Comparison of ENCODE assay signal across 9 cellular contexts in the genomic region with DNA sequence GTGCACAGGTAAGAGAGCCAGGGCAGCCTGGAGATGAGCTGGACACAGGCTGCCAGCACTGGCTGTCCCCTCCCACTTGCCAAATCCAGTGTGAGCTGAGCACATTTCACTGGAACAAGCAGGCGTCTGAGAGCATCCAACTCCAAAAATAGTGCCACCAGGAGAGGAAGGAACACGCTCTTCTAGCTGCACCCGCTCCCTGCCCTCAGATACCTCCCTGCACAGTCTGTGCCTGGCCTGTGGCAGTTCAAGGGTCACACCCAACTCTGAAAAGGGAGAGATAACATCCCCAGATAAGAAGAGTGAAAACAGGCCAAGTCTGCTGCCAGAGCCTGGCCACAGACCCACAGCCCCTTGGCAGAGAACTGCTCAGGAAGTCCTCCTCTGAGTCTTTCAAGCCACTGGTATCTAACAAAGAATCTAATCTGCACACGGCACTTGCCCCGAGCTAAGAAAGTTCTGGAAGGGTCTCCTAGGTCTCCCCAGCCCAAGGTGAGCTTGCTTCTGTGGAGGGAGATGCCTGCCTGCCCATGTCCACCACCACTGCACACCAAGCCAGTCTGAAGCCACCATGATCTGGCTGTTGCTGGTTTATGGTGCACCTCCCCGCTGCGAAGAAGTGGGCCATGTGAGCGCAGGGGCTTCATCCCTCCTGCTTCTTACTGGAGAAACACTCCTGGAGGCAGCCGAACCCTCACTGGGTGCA. TPM values are rescaled to one million over a fixed set of nuclear protein-coding genes. Genes with fewer than 3 reads are reported as not detected.
DNase-seq lines count a peak whose midpoint lies in the region; ATAC-seq and TF ChIP-seq lines count a peak whose summit lies in the region.
"Had no signal": no experiment of that assay in that cellular context is flagged by ENCODE, and none has a peak within 500 bp of the region (broad histone marks: within the 10 kb centered on the region; RNA-seq: fewer than 3 reads in every experiment).

No MANE protein-coding gene starts in this region.

- DNase-seq in activated effector memory CD4-positive, alpha-beta T cell treated with anti-CD3 and anti-CD28 coated beads, Interleukin-2, amount 50 U/mL, for 16 hours, result peak; percentile 73
- DNase-seq in left cardiac atrium (peak; percentile 53), GM20000 (ENCODE audit: low spot score) (no peak)
- no peak for DNase-seq in stimulated activated naive B cell treated with anti-CD40 and anti-IgM and Interleukin-4, amounts not matched to agents 10 μg/mL and 1 μg/mL and 100 μg/mL, for 72 hours
- DNase-seq: kidney glomerular epithelial cell had no signal

- peak overlapping the region; percentile 20 for H3K27ac Mint-ChIP-seq in stimulated activated naive B cell treated with anti-CD40 and anti-IgM and Interleukin-4, amounts not matched to agents 10 μg/mL and 1 μg/mL and 100 μg/mL, for 72 hours

- no peaks in the 10 kb centered on the region for H3K9me3 Mint-ChIP-seq in stimulated activated naive B cell treated with anti-CD40 and anti-IgM and Interleukin-4, amounts not matched to agents 10 μg/mL and 1 μg/mL and 100 μg/mL, for 72 hours

- intact Hi-C loops in left cardiac atrium (cut with DNase I), result loop anchor here in 1 of 2 donors (5.0 kb wide), 1 partner anchor 35 kb away; no protein-coding TSS in a partner anchor

- H3K9me2 ChIP-seq in Loucy (replicated peaks; ENCODE audit: low read depth, low read length), result no peaks in the 10 kb centered on the region

- TF ChIP-seq CTCF in Loucy (conservative IDR thresholded peaks at IDR 0.05; ENCODE audit: low read length) (no peak), GM20000 (IDR thresholded peaks at IDR 0.05; ENCODE audit: extremely low read depth, missing control alignments) (no peak)

- peak overlapping the region; percentile 67 for H3K4me2 ChIP-seq in Loucy (ENCODE audit: low read depth, low read length, poor library complexity, severe bottlenecking)

- no peak overlapping the region for H2AFZ ChIP-seq in Loucy (ENCODE audit: low read length)

- peaks cover 58 to 76% of the 10 kb centered on the region in 2 donors for H3K4me1 Mint-ChIP-seq in stimulated activated naive B cell treated with anti-CD40 and anti-IgM and Interleukin-4, amounts not matched to agents 10 μg/mL and 1 μg/mL and 100 μg/mL, for 72 hours

- peaks cover 51% of the 10 kb centered on the region for H3K4me1 ChIP-seq in Loucy (ENCODE audit: insufficient read depth, low read length, poor library complexity, severe bottlenecking)

- peaks cover 99% of the 10 kb centered on the region for H3K79me2 ChIP-seq in Loucy (ENCODE audit: insufficient read depth, low read length)

- peaks cover 0 to 3% of the 10 kb centered on the region in 2 donors for H3K36me3 Mint-ChIP-seq in stimulated activated naive B cell treated with anti-CD40 and anti-IgM and Interleukin-4, amounts not matched to agents 10 μg/mL and 1 μg/mL and 100 μg/mL, for 72 hours

- no peaks in the 10 kb centered on the region; the same call in 1 of the 2 replicates for H3F3A ChIP-seq in Loucy (ENCODE audit: low read depth)

- H3K27me3 ChIP-seq in Loucy (ENCODE audit: insufficient read depth, low read length, poor library complexity, severe bottlenecking), result no peaks in the 10 kb centered on the region

- no peaks in the 10 kb centered on the region for H3K27me3 Mint-ChIP-seq in stimulated activated naive B cell treated with anti-CD40 and anti-IgM and Interleukin-4, amounts not matched to agents 10 μg/mL and 1 μg/mL and 100 μg/mL, for 72 hours

- H3K36me3 ChIP-seq in Loucy (ENCODE audit: insufficient read depth, low read length), result no peaks in the 10 kb centered on the region

- peak overlapping the region; percentile 31 for H3K4me3 ChIP-seq in Loucy (ENCODE audit: low read length, poor library complexity, severe bottlenecking)

- no peaks in the 10 kb centered on the region for H3K9me3 ChIP-seq in Loucy (ENCODE audit: insufficient read depth, low read depth, low read length)

- H4K20me1 ChIP-seq in Loucy (ENCODE audit: insufficient read depth, low read length, poor library complexity, severe bottlenecking), result peaks cover 35% of the 10 kb centered on the region

- peak overlapping the region; percentile 57 for H3K9ac ChIP-seq in Loucy (ENCODE audit: low read depth, low read length, poor library complexity, severe bottlenecking)

- H3K4me3 Mint-ChIP-seq in stimulated activated naive B cell treated with anti-CD40 and anti-IgM and Interleukin-4, amounts not matched to agents 10 μg/mL and 1 μg/mL and 100 μg/mL, for 72 hours, result no peak overlapping the region

- peak; percentile 54 to 64 for ATAC-seq in left cardiac atrium
- ATAC-seq in stimulated activated naive B cell treated with anti-CD40 and anti-IgM and Interleukin-4, amounts not matched to agents 10 μg/mL and 1 μg/mL and 100 μg/mL, for 72 hours (replicated peaks), result no peak
- ATAC-seq in HG03159 (IDR thresholded peaks at IDR 0.05; ENCODE audit: unreplicated experiment), result no peak
- no peak for ATAC-seq in GM18858 (IDR thresholded peaks at IDR 0.05; ENCODE audit: unreplicated experiment)
- ATAC-seq in HG02884 (IDR thresholded peaks at IDR 0.05; ENCODE audit: unreplicated experiment), result no peak

RNA-seq across cellular contexts. Expression of gene ELL, which starts 14.7 kb away (rescaled TPM):
- total RNA-seq in left cardiac atrium, result 10 to 100 TPM; 10.8 to 18.7 TPM

RNA-seq across cellular contexts. Expression of gene FKBP8, which starts 36.2 kb away (rescaled TPM):
- total RNA-seq in left cardiac atrium, result 100 to 1,000 TPM; 169 to 174 TPM

RNA-seq across cellular contexts. Expression of gene KXD1, which starts 50.5 kb away (rescaled TPM):
- 10 to 100 TPM; 53.0 to 53.4 TPM for total RNA-seq in left cardiac atrium

Comparison
In these comparisons a context has a peak if more than half of its experiments do, and no peak if none do; other contexts are left out.
1. DNase-seq: peak in activated effector memory CD4-positive, alpha-beta T cell treated with anti-CD3 and anti-CD28 coated beads, Interleukin-2, amount 50 U/mL, for 16 hours (single experiment) and left cardiac atrium (single experiment); none in stimulated activated naive B cell treated with anti-CD40 and anti-IgM and Interleukin-4, amounts not matched to agents 10 μg/mL and 1 μg/mL and 100 μg/mL, for 72 hours (single experiment) and GM20000 (single experiment).
2. ATAC-seq: peak in left cardiac atrium (2 of 2); none in stimulated activated naive B cell treated with anti-CD40 and anti-IgM and Interleukin-4, amounts not matched to agents 10 μg/mL and 1 μg/mL and 100 μg/mL, for 72 hours (0 of 2), HG03159 (single experiment), GM18858 (single experiment) and HG02884 (single experiment).